1 cellular context compared by ENCODE assay signal in genomic region chr7:55185941-55186609, GRCh38.
A peak's percentile ranks its signal among the peaks of the same experiment; 100 is the strongest.
TF ChIP-seq lines count a peak whose summit lies in the region.

No MANE protein-coding gene starts in this region.

TF ChIP-seq in HepG2, 621 proteins besides CTCF, POLR2A, EP300 and RAD21 (continued from another document and continues in another):
- TF ChIP-seq, protein P1, sequence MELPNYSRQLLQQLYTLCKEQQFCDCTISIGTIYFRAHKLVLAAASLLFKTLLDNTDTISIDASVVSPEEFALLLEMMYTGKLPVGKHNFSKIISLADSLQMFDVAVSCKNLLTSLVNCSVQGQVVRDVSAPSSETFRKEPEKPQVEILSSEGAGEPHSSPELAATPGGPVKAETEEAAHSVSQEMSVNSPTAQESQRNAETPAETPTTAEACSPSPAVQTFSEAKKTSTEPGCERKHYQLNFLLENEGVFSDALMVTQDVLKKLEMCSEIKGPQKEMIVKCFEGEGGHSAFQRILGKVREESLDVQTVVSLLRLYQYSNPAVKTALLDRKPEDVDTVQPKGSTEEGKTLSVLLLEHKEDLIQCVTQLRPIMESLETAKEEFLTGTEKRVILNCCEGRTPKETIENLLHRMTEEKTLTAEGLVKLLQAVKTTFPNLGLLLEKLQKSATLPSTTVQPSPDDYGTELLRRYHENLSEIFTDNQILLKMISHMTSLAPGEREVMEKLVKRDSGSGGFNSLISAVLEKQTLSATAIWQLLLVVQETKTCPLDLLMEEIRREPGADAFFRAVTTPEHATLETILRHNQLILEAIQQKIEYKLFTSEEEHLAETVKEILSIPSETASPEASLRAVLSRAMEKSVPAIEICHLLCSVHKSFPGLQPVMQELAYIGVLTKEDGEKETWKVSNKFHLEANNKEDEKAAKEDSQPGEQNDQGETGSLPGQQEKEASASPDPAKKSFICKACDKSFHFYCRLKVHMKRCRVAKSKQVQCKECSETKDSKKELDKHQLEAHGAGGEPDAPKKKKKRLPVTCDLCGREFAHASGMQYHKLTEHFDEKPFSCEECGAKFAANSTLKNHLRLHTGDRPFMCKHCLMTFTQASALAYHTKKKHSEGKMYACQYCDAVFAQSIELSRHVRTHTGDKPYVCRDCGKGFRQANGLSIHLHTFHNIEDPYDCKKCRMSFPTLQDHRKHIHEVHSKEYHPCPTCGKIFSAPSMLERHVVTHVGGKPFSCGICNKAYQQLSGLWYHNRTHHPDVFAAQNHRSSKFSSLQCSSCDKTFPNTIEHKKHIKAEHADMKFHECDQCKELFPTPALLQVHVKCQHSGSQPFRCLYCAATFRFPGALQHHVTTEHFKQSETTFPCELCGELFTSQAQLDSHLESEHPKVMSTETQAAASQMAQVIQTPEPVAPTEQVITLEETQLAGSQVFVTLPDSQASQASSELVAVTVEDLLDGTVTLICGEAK (IDR thresholded peaks at IDR 0.05), result no peak
- TF ChIP-seq, protein P1 (CRISPR knock-in tag; IDR thresholded peaks at IDR 0.05), result peak; percentile 69
- TF ChIP-seq, protein P2, sequence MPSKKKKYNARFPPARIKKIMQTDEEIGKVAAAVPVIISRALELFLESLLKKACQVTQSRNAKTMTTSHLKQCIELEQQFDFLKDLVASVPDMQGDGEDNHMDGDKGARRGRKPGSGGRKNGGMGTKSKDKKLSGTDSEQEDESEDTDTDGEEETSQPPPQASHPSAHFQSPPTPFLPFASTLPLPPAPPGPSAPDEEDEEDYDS (CRISPR knock-in tag; IDR thresholded peaks at IDR 0.05), result peak; percentile 31; the same call in 1 of the 2 replicates
- TF ChIP-seq YEATS4 (CRISPR knock-in tag; IDR thresholded peaks at IDR 0.05; ENCODE audit: borderline replicate concordance), result no peak; the same call in 1 of the 2 replicates
- TF ChIP-seq ZNF225 (CRISPR knock-in tag; IDR thresholded peaks at IDR 0.05), result peak; percentile 54; the same call in 1 of the 2 replicates
- 0 out of 2 replicates have a peak, but pooled peaks have one; percentile 65 for TF ChIP-seq ZNF800 (CRISPR knock-in tag; IDR thresholded peaks at IDR 0.05)
- TF ChIP-seq NFYB (CRISPR knock-in tag; IDR thresholded peaks at IDR 0.05), result no peak
- no peak for TF ChIP-seq FOXK2 (IDR thresholded peaks at IDR 0.05)
- TF ChIP-seq POLR2AphosphoS5 (IDR thresholded peaks at IDR 0.05; ENCODE audit: low read depth, low read length), result no peak
- no peak for TF ChIP-seq HES4 (CRISPR knock-in tag; IDR thresholded peaks at IDR 0.05; ENCODE audit: borderline replicate concordance)
- no peak for TF ChIP-seq ZNF333 (CRISPR knock-in tag; IDR thresholded peaks at IDR 0.05; ENCODE audit: borderline replicate concordance)
- TF ChIP-seq ZNF891 (CRISPR knock-in tag; IDR thresholded peaks at IDR 0.05), result 0 out of 2 replicates have a peak, but pooled peaks have one; percentile 21
- TF ChIP-seq ZBTB1 (CRISPR knock-in tag; IDR thresholded peaks at IDR 0.05; ENCODE audit: borderline replicate concordance), result no peak
- TF ChIP-seq ZFP36 (IDR thresholded peaks at IDR 0.05; ENCODE audit: borderline replicate concordance, low read depth, low read length, partially characterized antibody), result no peak
- no peak for TF ChIP-seq ZNF772 (CRISPR knock-in tag; IDR thresholded peaks at IDR 0.05)
- TF ChIP-seq ZNF589 (CRISPR knock-in tag; conservative IDR thresholded peaks at IDR 0.05), result peak; percentile 63; the same call in 1 of the 2 replicates
- no peak; the same call in 1 of the 2 replicates for TF ChIP-seq THAP11 (CRISPR knock-in tag; IDR thresholded peaks at IDR 0.05)
- TF ChIP-seq JUN (CRISPR knock-in tag; IDR thresholded peaks at IDR 0.05), result peak; percentile 38; the same call in 1 of the 2 replicates
- TF ChIP-seq ZNF788 (CRISPR knock-in tag; IDR thresholded peaks at IDR 0.05; ENCODE audit: borderline replicate concordance), result no peak
- TF ChIP-seq, protein P3, sequence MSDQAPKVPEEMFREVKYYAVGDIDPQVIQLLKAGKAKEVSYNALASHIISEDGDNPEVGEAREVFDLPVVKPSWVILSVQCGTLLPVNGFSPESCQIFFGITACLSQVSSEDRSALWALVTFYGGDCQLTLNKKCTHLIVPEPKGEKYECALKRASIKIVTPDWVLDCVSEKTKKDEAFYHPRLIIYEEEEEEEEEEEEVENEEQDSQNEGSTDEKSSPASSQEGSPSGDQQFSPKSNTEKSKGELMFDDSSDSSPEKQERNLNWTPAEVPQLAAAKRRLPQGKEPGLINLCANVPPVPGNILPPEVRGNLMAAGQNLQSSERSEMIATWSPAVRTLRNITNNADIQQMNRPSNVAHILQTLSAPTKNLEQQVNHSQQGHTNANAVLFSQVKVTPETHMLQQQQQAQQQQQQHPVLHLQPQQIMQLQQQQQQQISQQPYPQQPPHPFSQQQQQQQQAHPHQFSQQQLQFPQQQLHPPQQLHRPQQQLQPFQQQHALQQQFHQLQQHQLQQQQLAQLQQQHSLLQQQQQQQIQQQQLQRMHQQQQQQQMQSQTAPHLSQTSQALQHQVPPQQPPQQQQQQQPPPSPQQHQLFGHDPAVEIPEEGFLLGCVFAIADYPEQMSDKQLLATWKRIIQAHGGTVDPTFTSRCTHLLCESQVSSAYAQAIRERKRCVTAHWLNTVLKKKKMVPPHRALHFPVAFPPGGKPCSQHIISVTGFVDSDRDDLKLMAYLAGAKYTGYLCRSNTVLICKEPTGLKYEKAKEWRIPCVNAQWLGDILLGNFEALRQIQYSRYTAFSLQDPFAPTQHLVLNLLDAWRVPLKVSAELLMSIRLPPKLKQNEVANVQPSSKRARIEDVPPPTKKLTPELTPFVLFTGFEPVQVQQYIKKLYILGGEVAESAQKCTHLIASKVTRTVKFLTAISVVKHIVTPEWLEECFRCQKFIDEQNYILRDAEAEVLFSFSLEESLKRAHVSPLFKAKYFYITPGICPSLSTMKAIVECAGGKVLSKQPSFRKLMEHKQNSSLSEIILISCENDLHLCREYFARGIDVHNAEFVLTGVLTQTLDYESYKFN (CRISPR knock-in tag; conservative IDR thresholded peaks at IDR 0.05), result peak; percentile 74
- 0 out of 2 replicates have a peak, but pooled peaks have one; percentile 40 for TF ChIP-seq CEBPG (CRISPR knock-in tag; IDR thresholded peaks at IDR 0.05)
- TF ChIP-seq ZNF747 (CRISPR knock-in tag; IDR thresholded peaks at IDR 0.05; ENCODE audit: borderline replicate concordance), result no peak
- no peak for TF ChIP-seq HNF1A (IDR thresholded peaks at IDR 0.05; ENCODE audit: low read depth)
- no peak for TF ChIP-seq HNF1A (CRISPR knock-in tag; IDR thresholded peaks at IDR 0.05; ENCODE audit: borderline replicate concordance)
- no peak for TF ChIP-seq CENPX (CRISPR knock-in tag; IDR thresholded peaks at IDR 0.05)
- TF ChIP-seq ZBTB7B (CRISPR knock-in tag; IDR thresholded peaks at IDR 0.05), result 0 out of 2 replicates have a peak, but pooled peaks have one; percentile 46
- TF ChIP-seq ZNF234 (CRISPR knock-in tag; conservative IDR thresholded peaks at IDR 0.05), result no peak
- TF ChIP-seq RBFOX2 (IDR thresholded peaks at IDR 0.05; ENCODE audit: low read depth, low read length), result no peak
- peak; percentile 56; the same call in 1 of the 2 replicates for TF ChIP-seq SOX5 (CRISPR knock-in tag; IDR thresholded peaks at IDR 0.05; ENCODE audit: borderline replicate concordance)
- no peak for TF ChIP-seq ZNF670 (CRISPR knock-in tag; IDR thresholded peaks at IDR 0.05; ENCODE audit: borderline replicate concordance)
- TF ChIP-seq, protein P4, sequence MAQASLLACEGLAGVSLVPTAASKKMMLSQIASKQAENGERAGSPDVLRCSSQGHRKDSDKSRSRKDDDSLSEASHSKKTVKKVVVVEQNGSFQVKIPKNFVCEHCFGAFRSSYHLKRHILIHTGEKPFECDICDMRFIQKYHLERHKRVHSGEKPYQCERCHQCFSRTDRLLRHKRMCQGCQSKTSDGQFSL (CRISPR knock-in tag; IDR thresholded peaks at IDR 0.05), result no peak
- TF ChIP-seq PPARG (CRISPR knock-in tag; conservative IDR thresholded peaks at IDR 0.05), result 0 out of 2 replicates have a peak, but pooled peaks have one; percentile 11
- TF ChIP-seq PHF20 (CRISPR knock-in tag; IDR thresholded peaks at IDR 0.05), result 0 out of 2 replicates have a peak, but pooled peaks have one; percentile 20
- 0 out of 2 replicates have a peak, but pooled peaks have one; percentile 38 for TF ChIP-seq MIXL1 (CRISPR knock-in tag; IDR thresholded peaks at IDR 0.05)
- TF ChIP-seq FOXM1 (CRISPR knock-in tag; IDR thresholded peaks at IDR 0.05), result no peak
- 0 out of 2 replicates have a peak, but pooled peaks have one; percentile 27 for TF ChIP-seq NCOA2 (CRISPR knock-in tag; IDR thresholded peaks at IDR 0.05)
- 0 out of 2 replicates have a peak, but pooled peaks have one; percentile 47 for TF ChIP-seq ZNF253 (CRISPR knock-in tag; IDR thresholded peaks at IDR 0.05; ENCODE audit: borderline replicate concordance)
- no peak for TF ChIP-seq NBN (conservative IDR thresholded peaks at IDR 0.05)
- TF ChIP-seq MTA1 (CRISPR knock-in tag; IDR thresholded peaks at IDR 0.05; ENCODE audit: borderline replicate concordance), result 0 out of 2 replicates have a peak, but pooled peaks have one; percentile 58
- TF ChIP-seq ZSCAN25 (CRISPR knock-in tag; IDR thresholded peaks at IDR 0.05), result peak; percentile 98
- no peak; the same call in 1 of the 2 replicates for TF ChIP-seq FOXP4 (CRISPR knock-in tag; IDR thresholded peaks at IDR 0.05)
